13 cellular contexts compared by ENCODE assay signal in genomic region chr15:96348112-96349027, GRCh38. TPM values are rescaled to one million over a fixed set of nuclear protein-coding genes. Genes with fewer than 3 reads are reported as not detected.
DNase-seq lines count a peak whose midpoint lies in the region; ATAC-seq, FAIRE-seq and TF ChIP-seq lines count a peak whose summit lies in the region.
"Had no signal": no experiment of that assay in that cellular context is flagged by ENCODE, and none has a peak within 500 bp of the region (broad histone marks: within the 10 kb centered on the region; RNA-seq: fewer than 3 reads in every experiment).

No MANE protein-coding gene starts in this region.

- H3K23ac ChIP-seq in H9 (ENCODE audit: insufficient read length, low read depth, low read length) = no peak overlapping the region

- H3K36me3 Mint-ChIP-seq in H9 (ENCODE audit: insufficient read depth in 1 of 3, low read depth in 3 of 3) = no peaks in the 10 kb centered on the region; a peak in 1 of 7 replicates
- H3K36me3 Mint-ChIP-seq in activated CD4-positive, alpha-beta T cell treated with anti-CD3 and anti-CD28 coated beads, Interleukin-2, amount 10 ng/mL, durations not matched to agents 7 days and 5 days (ENCODE audit: low read depth) = peaks cover 3% of the 10 kb centered on the region

- H2AK5ac ChIP-seq in H9 (ENCODE audit: insufficient read length, low read length) = no peak overlapping the region

- H3T11ph ChIP-seq in H9 (ENCODE audit: low read length) = no peak overlapping the region

- peak; percentile 40 for DNase-seq in H9
- no peak for DNase-seq in GM12878 (ENCODE audit: low read depth, low spot score)
- DNase-seq in kidney = no peak
- no peak for DNase-seq in Ammon's horn (ENCODE audit: low spot score)
- DNase-seq in SW 1271 (lab: John Stamatoyannopoulos, UW) = no peak
- no peak for DNase-seq in activated CD4-positive, alpha-beta T cell treated with anti-CD3 and anti-CD28 coated beads, Interleukin-2, amount 10 ng/mL, durations not matched to agents 7 days and 5 days
- no peak for DNase-seq in stimulated activated naive CD8-positive, alpha-beta T cell treated with anti-CD3 and anti-CD28 coated beads, Interleukin-15, Interleukin-2, amounts not matched to agents 100 U/mL and 50 U/mL, for 24 hours
- DNase-seq: C1 segment of cervical spinal cord, NCI-H2081 had no signal

- WGBS in H9 (ENCODE audit: extremely low coverage, insufficient read length, low lambda C conversion rate) = no CpG with 5 or more reads among the region's 13 CpGs
- WGBS in GM12878 (ENCODE audit: insufficient coverage, insufficient replicate concordance, low lambda C conversion rate, missing lambda C conversion rate) = 10% methylated on average over 13 of the region's 13 CpGs

- H3K4me3 ChIP-seq in GM12878 (no peak overlapping the region), kidney (ENCODE audit: low read length in 2 of 2) (peak overlapping the region in 1 of 2 donors; percentile 10), skeletal muscle tissue (ENCODE audit: low read length in 3 of 3) (no peak overlapping the region)

- no peaks in the 10 kb centered on the region for H3K9me3 ChIP-seq in H9 (ENCODE audit: control insufficient read depth, low read depth, low read length)
- no peaks in the 10 kb centered on the region for H3K9me3 ChIP-seq in GM12878 (replicated peaks; ENCODE audit: control insufficient read depth, insufficient read depth, low read length)
- no peaks in the 10 kb centered on the region for H3K9me3 ChIP-seq in kidney (ENCODE audit: control insufficient read depth in 1 of 2, low read length in 2 of 2)
- no peaks in the 10 kb centered on the region for H3K9me3 ChIP-seq in skeletal muscle tissue (ENCODE audit: control insufficient read depth in 3 of 3, low read length in 3 of 3)

- no peak overlapping the region for H2BK15ac ChIP-seq in H9 (ENCODE audit: low read depth, low read length)

- H3K18ac ChIP-seq in H9 (ENCODE audit: insufficient read length, low read depth, low read length) = no peak overlapping the region

- H2BK12ac ChIP-seq in H9 (ENCODE audit: insufficient read length, low read depth, low read length) = no peak overlapping the region

- no TSS peak for BruUV-seq in GM12878 (replicated peaks; lab: Mats Ljungman, UMichigan)

- RAD21 ChIA-PET in GM12878 (lab: Charles Lee; ENCODE audit: unreplicated experiment) = interaction anchor here (0.5 to 11.4 kb wide), 7 partner anchors 11 to 548 kb away, joined by 3 to 252 read pairs (median 4); partner anchors contain the start of gene NR2F2

- SMC1A ChIA-PET in GM12878 (lab: Charles Lee; ENCODE audit: uncharacterized antibody, unreplicated experiment) = interaction anchor here (0.5 to 6.0 kb wide), 13 partner anchors 8 to 897 kb away, joined by 3 to 105 read pairs (median 6); partner anchors contain the start of gene NR2F2

- FAIRE-seq in GM12878 (lab: Jason Lieb, UNC) (no peak), kidney (lab: Jason Lieb, UNC) (no peak)
- FAIRE-seq: G401.6, islet of Langerhans had no signal

- H2BK5ac ChIP-seq in H9 (ENCODE audit: insufficient read length, low read length) = no peak overlapping the region

- intact Hi-C loops in GM12878 (cut with micrococcal nuclease; ENCODE audit: unreplicated experiment) (loop anchor here (5.0 to 10.0 kb wide), 5 partner anchors 306 to 1061 kb away; no protein-coding TSS in a partner anchor), kidney (cut with DNase I) (no loop called here)

- no peak overlapping the region for H2AFZ ChIP-seq in H9 (ENCODE audit: low read length)
- no peak overlapping the region for H2AFZ ChIP-seq in GM12878 (ENCODE audit: control insufficient read depth, low read depth, low read length)

- no peaks in the 10 kb centered on the region for H3K79me1 ChIP-seq in H9 (ENCODE audit: insufficient read depth, low read depth, low read length, poor library complexity, severe bottlenecking)

- no peak overlapping the region for H3K27ac ChIP-seq in H9 (ENCODE audit: insufficient read length, low read depth, low read length)
- H3K27ac ChIP-seq in GM12878 (ENCODE audit: control insufficient read depth, insufficient read depth) = no peak overlapping the region
- peak overlapping the region; percentile 85 to 91 for H3K27ac ChIP-seq in kidney (ENCODE audit: low read depth in 2 of 2, low read length in 2 of 2)
- H3K27ac ChIP-seq in skeletal muscle tissue (ENCODE audit: low read depth, low read length) = peak overlapping the region; percentile 44

- no peak for TF ChIP-seq POLR2A in GM12878 (IDR thresholded peaks at IDR 0.05; ENCODE audit: low read depth, low read length)

- H3K36me3 ChIP-seq in GM12878 (ENCODE audit: control insufficient read depth in 2 of 2, insufficient read depth in 2 of 2, low read length in 1 of 2) (no peaks in the 10 kb centered on the region; a peak in 1 of 4 replicates), kidney (ENCODE audit: control insufficient read depth in 1 of 2, insufficient read depth in 2 of 2, low read length in 2 of 2) (no peaks in the 10 kb centered on the region), skeletal muscle tissue (ENCODE audit: control insufficient read depth in 3 of 3, insufficient read depth in 3 of 3, low read length in 3 of 3) (no peaks in the 10 kb centered on the region)

- TF ChIP-seq RAD21 in GM12878 (IDR thresholded peaks at IDR 0.05; ENCODE audit: insufficient read depth, low read depth, low read length) = no peak

- no peak for TF ChIP-seq EP300 in GM12878 (IDR thresholded peaks at IDR 0.05; ENCODE audit: borderline replicate concordance in 1 of 2, control insufficient read depth in 1 of 2, low read depth in 2 of 2, low read length in 2 of 2)

- H3K79me2 ChIP-seq in H9 (ENCODE audit: insufficient read depth, low read length) (no peaks in the 10 kb centered on the region), GM12878 (ENCODE audit: control insufficient read depth, insufficient read depth, low read length) (no peaks in the 10 kb centered on the region)

- H3K4me3 Mint-ChIP-seq in H9 = no peak overlapping the region; a peak in 1 of 5 replicates
- H3K4me3 Mint-ChIP-seq in activated CD4-positive, alpha-beta T cell treated with anti-CD3 and anti-CD28 coated beads, Interleukin-2, amount 10 ng/mL, durations not matched to agents 7 days and 5 days = no peak overlapping the region

- H3K4me1 ChIP-seq in H9 (ENCODE audit: insufficient read depth, low read length) = no peaks in the 10 kb centered on the region; the same call in 1 of the 2 replicates
- no peaks in the 10 kb centered on the region for H3K4me1 ChIP-seq in GM12878 (ENCODE audit: control insufficient read depth, insufficient read depth, low read length)
- H3K4me1 ChIP-seq in kidney (ENCODE audit: control insufficient read depth in 1 of 2, insufficient read depth in 1 of 2, low read depth in 1 of 2, low read length in 2 of 2) = peaks cover 31 to 41% of the 10 kb centered on the region in 2 donors
- peaks cover 12 to 17% (median 17%) of the 10 kb centered on the region in 3 donors for H3K4me1 ChIP-seq in skeletal muscle tissue (ENCODE audit: control insufficient read depth in 3 of 3, insufficient read depth in 3 of 3, low read length in 3 of 3)

- no peak overlapping the region for H4K91ac ChIP-seq in H9 (ENCODE audit: insufficient read length, low read depth, low read length)

- H3K9me3 Mint-ChIP-seq in H9 = peaks cover 0 to 16% of the 10 kb centered on the region in 2 experiments; a peak in 3 of 5 replicates
- H3K9me3 Mint-ChIP-seq in activated CD4-positive, alpha-beta T cell treated with anti-CD3 and anti-CD28 coated beads, Interleukin-2, amount 10 ng/mL, durations not matched to agents 7 days and 5 days = no peaks in the 10 kb centered on the region

- TF ChIP-seq CTCF in H9 (conservative IDR thresholded peaks at IDR 0.05) (no peak), GM12878 (IDR thresholded peaks at IDR 0.05 in 2 of 3, conservative IDR thresholded peaks at IDR 0.05 in 1 of 3; ENCODE audit: control insufficient read depth in 2 of 3, extremely low read depth in 1 of 3, insufficient read depth in 1 of 3, low read depth in 3 of 3, low read length in 3 of 3) (no peak), kidney (IDR thresholded peaks at IDR 0.05; ENCODE audit: borderline replicate concordance, extremely low read depth, insufficient read depth) (no peak)

- H3K56ac ChIP-seq in H9 (ENCODE audit: insufficient read length, low read depth, low read length) = no peak overlapping the region

- no peaks in the 10 kb centered on the region for H3K27me3 Mint-ChIP-seq in H9 (ENCODE audit: low read depth)
- H3K27me3 Mint-ChIP-seq in activated CD4-positive, alpha-beta T cell treated with anti-CD3 and anti-CD28 coated beads, Interleukin-2, amount 10 ng/mL, durations not matched to agents 7 days and 5 days = peaks cover 95% of the 10 kb centered on the region

- H4K20me1 ChIP-seq in H9 (ENCODE audit: control insufficient read depth, insufficient read depth, insufficient read length) (peaks cover 2% of the 10 kb centered on the region), GM12878 (ENCODE audit: control insufficient read depth, insufficient read depth) (no peaks in the 10 kb centered on the region; the same call in 1 of the 2 replicates)

- ATAC-seq in GM12878 = no peak
- no peak for ATAC-seq in stimulated activated naive CD8-positive, alpha-beta T cell treated with anti-CD3 and anti-CD28 coated beads, Interleukin-15, Interleukin-2, amounts not matched to agents 100 U/mL and 50 U/mL, for 24 hours
- ATAC-seq: esophagus mucosa had no signal

- no peak overlapping the region for H3K4ac ChIP-seq in H9 (ENCODE audit: low read depth, low read length)

- POLR2A ChIA-PET in GM12878 (lab: Charles Lee) = interaction anchor here (1.0 to 5.8 kb wide), 10 partner anchors 8 to 892 kb away, joined by 3 to 31 read pairs (median 4); no protein-coding TSS in a partner anchor
- POLR2A ChIA-PET in activated CD4-positive, alpha-beta T cell treated with anti-CD3 and anti-CD28 coated beads, Interleukin-2, amount 10 ng/mL, durations not matched to agents 7 days and 5 days (lab: Charles Lee) = no interaction called here

- no peak overlapping the region for H3K27ac Mint-ChIP-seq in H9
- H3K27ac Mint-ChIP-seq in activated CD4-positive, alpha-beta T cell treated with anti-CD3 and anti-CD28 coated beads, Interleukin-2, amount 10 ng/mL, durations not matched to agents 7 days and 5 days = no peak overlapping the region

- no peak overlapping the region for H3K9ac ChIP-seq in H9 (ENCODE audit: extremely low read depth, insufficient read length, low read length)
- H3K9ac ChIP-seq in GM12878 (ENCODE audit: control insufficient read depth, insufficient read depth, low read length) = no peak overlapping the region
- peak overlapping the region; percentile 19 to 52 for H3K9ac ChIP-seq in kidney (ENCODE audit: low read length in 2 of 2)
- H3K9ac ChIP-seq in skeletal muscle tissue (ENCODE audit: low read depth in 1 of 3, low read length in 3 of 3) = peak overlapping the region in 1 of 3 donors; percentile 28

- H3K4me2 ChIP-seq in H9 (ENCODE audit: insufficient read depth, insufficient read length, low read length) (no peak overlapping the region), GM12878 (ENCODE audit: control insufficient read depth, insufficient read depth) (no peak overlapping the region)

- no peak overlapping the region for H2BK120ac ChIP-seq in H9 (ENCODE audit: low read depth, low read length, poor library complexity, severe bottlenecking)

- in situ Hi-C loops in GM12878 (cut with MboI) = loop anchor here (10.0 kb wide), 1 partner anchor 1084 kb away; no protein-coding TSS in a partner anchor

- no peak overlapping the region for H4K5ac ChIP-seq in H9 (ENCODE audit: insufficient read length, low read depth, low read length)

- H3K14ac ChIP-seq in H9 (ENCODE audit: insufficient read depth, low read length) = no peak overlapping the region

- CTCF ChIA-PET in GM12878 (lab: Yijun Ruan, JAX) = interaction anchor here (0.6 to 2.3 kb wide), 9 partner anchors 8 to 1059 kb away, joined by 3 to 31 read pairs (median 3); no protein-coding TSS in a partner anchor
- CTCF ChIA-PET in activated CD4-positive, alpha-beta T cell treated with anti-CD3 and anti-CD28 coated beads, Interleukin-2, amount 10 ng/mL, durations not matched to agents 7 days and 5 days (lab: Charles Lee) = interaction anchor here (1.2 kb wide), 2 partner anchors 10 to 11 kb away, joined by 3 read pairs; no protein-coding TSS in a partner anchor

- no peak overlapping the region for H2BK20ac ChIP-seq in H9 (ENCODE audit: low read depth, low read length, poor library complexity, severe bottlenecking)

- no peak overlapping the region for H4K8ac ChIP-seq in H9 (replicated peaks; ENCODE audit: insufficient read length, low read depth, low read length)

- H3K27me3 ChIP-seq in H9 (ENCODE audit: insufficient read depth, low read length) (peaks cover 99% of the 10 kb centered on the region), GM12878 (replicated peaks in 1 of 2; ENCODE audit: control insufficient read depth in 2 of 2, insufficient read depth in 2 of 2, low read length in 1 of 2) (peaks cover 0 to 3% of the 10 kb centered on the region in 2 experiments; a peak in 2 of 4 replicates), skeletal muscle tissue (ENCODE audit: control insufficient read depth in 3 of 3, insufficient read depth in 3 of 3, low read length in 3 of 3) (peaks cover 0 to 11% (median 0%) of the 10 kb centered on the region in 3 donors)

- H3K4me1 Mint-ChIP-seq in H9 = peaks cover 29 to 78% of the 10 kb centered on the region in 2 experiments
- no peaks in the 10 kb centered on the region for H3K4me1 Mint-ChIP-seq in activated CD4-positive, alpha-beta T cell treated with anti-CD3 and anti-CD28 coated beads, Interleukin-2, amount 10 ng/mL, durations not matched to agents 7 days and 5 days

- peaks cover 5% of the 10 kb centered on the region for H3K23me2 ChIP-seq in H9 (ENCODE audit: insufficient read length, low read depth, low read length, poor library complexity, severe bottlenecking)

RNA-seq across cellular contexts. Expression of gene NR2F2, which starts 17.9 kb away (rescaled TPM):
- 0.24 TPM in 1 of 2 replicates, not detected in the other for total RNA-seq in H9 (2021)
- total RNA-seq in GM12878 (2013; cell fraction: nucleolus; rRNA removed) = 21.4 and 23.4 TPM in 2 replicates
- total RNA-seq in GM12878 (2014; rRNA removed) = 0.82 and 1.1 TPM in 2 replicates
- 1.7 and 1.9 TPM in 2 replicates for total RNA-seq in GM12878 (2014; rRNA removed; fragmentation: Illumina TruSeq; extraction: Trizol)
- 9.4 and 10.1 TPM in 2 replicates for total RNA-seq in GM12878 (2021)
- polyA plus RNA-seq in GM12878 (2011; ENCODE audit: low read depth) = 0.34 TPM
- polyA plus RNA-seq in GM12878 (2011; rRNA removed) = 8.7 and 10.0 TPM in 2 replicates
- 13.9 and 14.3 TPM in 2 replicates for polyA plus RNA-seq in GM12878 (2011; cell fraction: cytosol; rRNA removed)
- 14.0 and 17.0 TPM in 2 replicates for polyA plus RNA-seq in GM12878 (2011; cell fraction: nucleus; rRNA removed)
- polyA plus RNA-seq in GM12878 (2012) = 2.4 and 2.6 TPM in 2 replicates
- 6.9 TPM in 2 replicates for polyA plus RNA-seq in GM12878 (2014; fragmentation: Illumina TruSeq; extraction: Trizol)
- 1 to 10 TPM; 2.3 to 3.2 TPM for polyA plus RNA-seq in GM12878 (2014; fragmentation: Nextera tagmentation; extraction: Ambion mirVana)
- polyA plus RNA-seq in GM12878 (2014; rRNA removed) = 3.7 and 6.6 TPM in 2 replicates
- polyA plus RNA-seq in GM12878 (2016; fragmentation: Nextera tagmentation; extraction: Ambion mirVana) = 1 to 10 TPM; 1.8 to 3.1 TPM
- 7.2 and 11.2 TPM in 2 replicates for polyA minus RNA-seq in GM12878 (2011; rRNA and poly(A)+ RNA removed)
- 12.4 and 19.1 TPM in 2 replicates for polyA minus RNA-seq in GM12878 (2011; cell fraction: cytosol; rRNA and poly(A)+ RNA removed)
- polyA minus RNA-seq in GM12878 (2011; cell fraction: nucleus; rRNA and poly(A)+ RNA removed) = 9.9 and 15.4 TPM in 2 replicates
- total RNA-seq in kidney = 191 TPM
- 42.5 TPM for polyA plus RNA-seq in kidney (ENCODE audit: insufficient read depth, low read depth, low replicate concordance)
- 12.0 TPM for total RNA-seq in skeletal muscle tissue
- not detected for total RNA-seq in activated CD4-positive, alpha-beta T cell treated with anti-CD3 and anti-CD28 coated beads, Interleukin-2, amount 10 ng/mL, durations not matched to agents 7 days and 5 days

Comparison
In these comparisons a context has a peak if more than half of its experiments do, and no peak if none do; other contexts are left out.
1. H3K27ac ChIP-seq: peak in kidney (2 of 2) and skeletal muscle tissue (single experiment); none in H9 (single experiment) and GM12878 (single experiment).
2. H3K9ac ChIP-seq: peak in kidney (2 of 2); none in H9 (single experiment) and GM12878 (single experiment).